In genomic region chr16:51391798-51392511, GRCh38 we compare ENCODE assay signal across 24 cellular contexts.
A peak's percentile ranks its signal among the peaks of the same experiment; 100 is the strongest.
DNase-seq lines count a peak whose midpoint lies in the region; ATAC-seq and TF ChIP-seq lines count a peak whose summit lies in the region.
"Had no signal": no experiment of that assay in that cellular context is flagged by ENCODE, and none has a peak within 500 bp of the region (broad histone marks: within the 10 kb centered on the region; RNA-seq: fewer than 3 reads in every experiment).

No MANE protein-coding gene starts in this region.

- H3K18ac ChIP-seq in trophoblast cell (ENCODE audit: low read length) = no peak overlapping the region

- TF ChIP-seq POLR2A in ovary (IDR thresholded peaks at IDR 0.05) = no peak

- peaks cover 41% of the 10 kb centered on the region for H3K4me1 Mint-ChIP-seq in GM23338
- H3K4me1 Mint-ChIP-seq in activated naive CD4-positive, alpha-beta T cell treated with anti-CD3 and anti-CD28 coated beads, Interleukin-2, amount 10 ng/mL, durations not matched to agents 7 days and 5 days = no peaks in the 10 kb centered on the region
- H3K4me1 Mint-ChIP-seq: activated B cell treated with CpG ODN at 0.5 μM for 24 hours; activated CD4-positive, alpha-beta memory T cell treated with anti-CD3 and anti-CD28 coated beads, Interleukin-2, amount 10 ng/mL, durations not matched to agents 7 days and 5 days; CD4-positive, alpha-beta memory T cell; immature natural killer cell; stimulated activated naive B cell treated with anti-CD40 and anti-IgM and Interleukin-4, amounts not matched to agents 10 μg/mL and 1 μg/mL and 100 μg/mL, for 72 hours had no signal

- peak overlapping the region; percentile 96 for H3K27ac ChIP-seq in GM23338 (ENCODE audit: low read depth)
- no peak overlapping the region for H3K27ac ChIP-seq in trophoblast cell (ENCODE audit: low read depth, low read length)
- no peak overlapping the region for H3K27ac ChIP-seq in ovary
- H3K27ac ChIP-seq in brain microvascular endothelial cell = no peak overlapping the region
- H3K27ac ChIP-seq: thoracic aorta had no signal

- CTCF ChIA-PET in activated naive CD4-positive, alpha-beta T cell treated with anti-CD3 and anti-CD28 coated beads, Interleukin-2, amount 10 ng/mL, durations not matched to agents 7 days and 5 days (lab: Charles Lee) = no interaction called here

- no peak overlapping the region for H3K4ac ChIP-seq in trophoblast cell (ENCODE audit: low read depth, low read length)

- H4K12ac ChIP-seq in trophoblast cell (ENCODE audit: low read depth, low read length) = no peak overlapping the region

- H3F3A ChIP-seq in GM23338 (replicated peaks; ENCODE audit: low read depth) = 0 out of 2 replicates have a peak, but pooled peaks cover 11% of the 10 kb centered on the region

- H3K4me3 Mint-ChIP-seq in GM23338 = peak overlapping the region; percentile 39
- H3K4me3 Mint-ChIP-seq in activated naive CD4-positive, alpha-beta T cell treated with anti-CD3 and anti-CD28 coated beads, Interleukin-2, amount 10 ng/mL, durations not matched to agents 7 days and 5 days = no peak overlapping the region
- H3K4me3 Mint-ChIP-seq: activated B cell treated with CpG ODN at 0.5 μM for 24 hours; activated CD4-positive, alpha-beta memory T cell treated with anti-CD3 and anti-CD28 coated beads, Interleukin-2, amount 10 ng/mL, durations not matched to agents 7 days and 5 days; CD4-positive, alpha-beta memory T cell; immature natural killer cell; stimulated activated naive B cell treated with anti-CD40 and anti-IgM and Interleukin-4, amounts not matched to agents 10 μg/mL and 1 μg/mL and 100 μg/mL, for 72 hours had no signal

- H3K9me2 ChIP-seq in GM23338 (ENCODE audit: insufficient read depth) = 0 out of 2 replicates have a peak, but pooled peaks cover 3% of the 10 kb centered on the region

- H2AFZ ChIP-seq in GM23338 (no peak overlapping the region), trophoblast cell (ENCODE audit: insufficient read depth, low read length, poor library complexity) (peak overlapping the region; percentile 35)

- no peak overlapping the region for H2BK12ac ChIP-seq in trophoblast cell (ENCODE audit: low read length)

- H2BK5ac ChIP-seq in trophoblast cell (ENCODE audit: low read depth, low read length, poor library complexity) = no peak overlapping the region

- H3K79me2 ChIP-seq in GM23338 (replicated peaks; ENCODE audit: insufficient read depth) (no peaks in the 10 kb centered on the region), trophoblast cell (ENCODE audit: control insufficient read depth, insufficient read depth, low read length, poor library complexity) (no peaks in the 10 kb centered on the region)

- H3K36me3 Mint-ChIP-seq in GM23338 (ENCODE audit: low read depth) = peaks cover 15% of the 10 kb centered on the region
- H3K36me3 Mint-ChIP-seq in activated naive CD4-positive, alpha-beta T cell treated with anti-CD3 and anti-CD28 coated beads, Interleukin-2, amount 10 ng/mL, durations not matched to agents 7 days and 5 days = no peaks in the 10 kb centered on the region
- H3K36me3 Mint-ChIP-seq: CD4-positive, alpha-beta memory T cell; immature natural killer cell; stimulated activated naive B cell treated with anti-CD40 and anti-IgM and Interleukin-4, amounts not matched to agents 10 μg/mL and 1 μg/mL and 100 μg/mL, for 72 hours had no signal

- H3K4me2 ChIP-seq in GM23338 = peak overlapping the region; percentile 61
- H3K4me2 ChIP-seq in trophoblast cell (ENCODE audit: low read length) = no peak overlapping the region

- H2AK5ac ChIP-seq in trophoblast cell (ENCODE audit: low read length) = no peak overlapping the region

- intact Hi-C loops in ovary (cut with DNase I) = no loop called here

- H3K23ac ChIP-seq in trophoblast cell (ENCODE audit: low read length) = no peak overlapping the region

- H3K9me3 ChIP-seq in trophoblast cell (ENCODE audit: insufficient read depth, low read depth, low read length) = peaks cover 2% of the 10 kb centered on the region
- H3K9me3 ChIP-seq in ovary = no peaks in the 10 kb centered on the region

- H3K9ac ChIP-seq in trophoblast cell (ENCODE audit: low read length) = no peak overlapping the region

- in situ Hi-C loops in brain microvascular endothelial cell (cut with HindIII; ENCODE audit: low pct_ligation_motif_present, low sequenced_read_pairs) = no loop called here

- H4K91ac ChIP-seq in trophoblast cell (ENCODE audit: low read depth, low read length) = no peak overlapping the region

- H4K8ac ChIP-seq in trophoblast cell (ENCODE audit: low read depth, low read length) = no peak overlapping the region

- H3K27me3 ChIP-seq in GM23338 (ENCODE audit: insufficient read depth) (no peaks in the 10 kb centered on the region), trophoblast cell (ENCODE audit: insufficient read depth, low read length) (no peaks in the 10 kb centered on the region), ovary (no peaks in the 10 kb centered on the region), brain microvascular endothelial cell (replicated peaks) (no peaks in the 10 kb centered on the region)

- peak; percentile 88 for DNase-seq in GM23338 (ENCODE audit: low spot score)
- peak; percentile 28 for DNase-seq in astrocyte of the hippocampus (ENCODE audit: low read depth, low spot score)
- peak; percentile 70 for DNase-seq in iPS-NIHi11 (ENCODE audit: low spot score)
- no peak for DNase-seq in trophoblast cell
- DNase-seq in ovary = no peak
- no peak for DNase-seq in brain microvascular endothelial cell
- DNase-seq in activated naive CD4-positive, alpha-beta T cell treated with anti-CD3 and anti-CD28 coated beads, Interleukin-2, amount 10 ng/mL, durations not matched to agents 7 days and 5 days = no peak
- DNase-seq: activated B cell treated with CpG ODN at 0.5 μM for 24 hours; activated CD4-positive, alpha-beta memory T cell treated with anti-CD3 and anti-CD28 coated beads, Interleukin-2, amount 10 ng/mL, durations not matched to agents 7 days and 5 days; amygdala; CD4-positive, alpha-beta memory T cell; effector CD8-positive, alpha-beta T cell; GF-D8; immature natural killer cell; NCI-H1105 treated with DMSO at 0.1 percent for 48 hours; NCI-H2107; NCI-H510A; NK-92 treated with Interleukin-12 subunit alpha and Interleukin-12 subunit beta, amount 100 ng/mL, for 24 hours; stimulated activated CD4-positive, alpha-beta T cell treated with anti-CD3 and anti-CD28 coated beads, Interleukin-1b, Interleukin-23, amount 100 ng/mL, for 48 hours; stimulated activated naive B cell treated with anti-CD40 and anti-IgM and Interleukin-4, amounts not matched to agents 10 μg/mL and 1 μg/mL and 100 μg/mL, for 72 hours; T-helper 2 cell had no signal

- TF ChIP-seq EP300 in ovary (IDR thresholded peaks at IDR 0.05) = no peak

- no CpG with 5 or more reads among the region's 19 CpGs for WGBS in trophoblast cell (ENCODE audit: extremely low coverage, insufficient coverage, insufficient read length)
- 81 to 86% (median 82%) methylated on average over 19 of the region's 19 CpGs for WGBS in ovary, 3 donors

- ATAC-seq in GM23338 (peak; percentile 81), GM19467 (IDR thresholded peaks at IDR 0.05; ENCODE audit: unreplicated experiment) (no peak)
- ATAC-seq: esophagus mucosa; stimulated activated naive B cell treated with anti-CD40 and anti-IgM and Interleukin-4, amounts not matched to agents 10 μg/mL and 1 μg/mL and 100 μg/mL, for 72 hours had no signal

- H3K4me3 ChIP-seq in GM23338 (peak overlapping the region; percentile 37), trophoblast cell (ENCODE audit: low read depth, low read length) (no peak overlapping the region), ovary (no peak overlapping the region), brain microvascular endothelial cell (ENCODE audit: low read depth, low read length) (no peak overlapping the region)
- H3K4me3 ChIP-seq: thoracic aorta had no signal

- H3K36me3 ChIP-seq in GM23338 (ENCODE audit: insufficient read depth) (no peaks in the 10 kb centered on the region; the same call in 1 of the 2 replicates), trophoblast cell (ENCODE audit: control insufficient read depth in 1 of 2, insufficient read depth in 2 of 2, low read length in 2 of 2) (no peaks in the 10 kb centered on the region), ovary (no peaks in the 10 kb centered on the region), brain microvascular endothelial cell (replicated peaks) (no peaks in the 10 kb centered on the region)
- H3K36me3 ChIP-seq: thoracic aorta had no signal

- TF ChIP-seq CTCF in GM23338 (conservative IDR thresholded peaks at IDR 0.05; ENCODE audit: low read depth in 2 of 2) = no peak
- TF ChIP-seq CTCF in ovary (IDR thresholded peaks at IDR 0.05) = no peak
- no peak for TF ChIP-seq CTCF in brain microvascular endothelial cell (IDR thresholded peaks at IDR 0.05; ENCODE audit: low read depth, low read length, missing control alignments)

- H3K79me1 ChIP-seq in trophoblast cell (ENCODE audit: low read length) = no peaks in the 10 kb centered on the region

- peaks cover 19% of the 10 kb centered on the region for H3K9me3 Mint-ChIP-seq in GM23338
- H3K9me3 Mint-ChIP-seq in activated naive CD4-positive, alpha-beta T cell treated with anti-CD3 and anti-CD28 coated beads, Interleukin-2, amount 10 ng/mL, durations not matched to agents 7 days and 5 days = peaks cover 3% of the 10 kb centered on the region

- peaks cover 11% of the 10 kb centered on the region for H3K27me3 Mint-ChIP-seq in GM23338 (ENCODE audit: insufficient read depth, low read depth, poor library complexity)
- no peaks in the 10 kb centered on the region for H3K27me3 Mint-ChIP-seq in activated naive CD4-positive, alpha-beta T cell treated with anti-CD3 and anti-CD28 coated beads, Interleukin-2, amount 10 ng/mL, durations not matched to agents 7 days and 5 days
- H3K27me3 Mint-ChIP-seq: activated B cell treated with CpG ODN at 0.5 μM for 24 hours; activated CD4-positive, alpha-beta memory T cell treated with anti-CD3 and anti-CD28 coated beads, Interleukin-2, amount 10 ng/mL, durations not matched to agents 7 days and 5 days had no signal

- no peaks in the 10 kb centered on the region for H4K20me1 ChIP-seq in GM23338 (replicated peaks; ENCODE audit: insufficient read depth)

- peaks cover 33% of the 10 kb centered on the region for H3K4me1 ChIP-seq in GM23338 (ENCODE audit: insufficient read depth)
- H3K4me1 ChIP-seq in trophoblast cell (ENCODE audit: control insufficient read depth in 1 of 2, insufficient read depth in 2 of 2, low read length in 2 of 2) = peaks cover 2 to 5% of the 10 kb centered on the region in 2 experiments
- H3K4me1 ChIP-seq in ovary (ENCODE audit: insufficient read depth) = peaks cover 3% of the 10 kb centered on the region

- H3K27ac Mint-ChIP-seq in GM23338 = peak overlapping the region; percentile 96
- H3K27ac Mint-ChIP-seq in activated naive CD4-positive, alpha-beta T cell treated with anti-CD3 and anti-CD28 coated beads, Interleukin-2, amount 10 ng/mL, durations not matched to agents 7 days and 5 days = no peak overlapping the region
- H3K27ac Mint-ChIP-seq: activated B cell treated with CpG ODN at 0.5 μM for 24 hours; activated CD4-positive, alpha-beta memory T cell treated with anti-CD3 and anti-CD28 coated beads, Interleukin-2, amount 10 ng/mL, durations not matched to agents 7 days and 5 days; CD4-positive, alpha-beta memory T cell; immature natural killer cell; stimulated activated naive B cell treated with anti-CD40 and anti-IgM and Interleukin-4, amounts not matched to agents 10 μg/mL and 1 μg/mL and 100 μg/mL, for 72 hours had no signal

- no peak overlapping the region for H3K14ac ChIP-seq in trophoblast cell (ENCODE audit: low read length)

- no peak overlapping the region for H2BK120ac ChIP-seq in trophoblast cell (ENCODE audit: insufficient read depth, low read length, poor library complexity)

Comparison
In these comparisons a context has a peak if more than half of its experiments do, and no peak if none do; other contexts are left out.
1. DNase-seq: peak in GM23338 (single experiment), astrocyte of the hippocampus (single experiment) and iPS-NIHi11 (single experiment); none in trophoblast cell (0 of 2), ovary (0 of 5), brain microvascular endothelial cell (single experiment) and activated naive CD4-positive, alpha-beta T cell treated with anti-CD3 and anti-CD28 coated beads, Interleukin-2, amount 10 ng/mL, durations not matched to agents 7 days and 5 days (single experiment).